8 cellular contexts compared by ENCODE assay signal in the genomic region with DNA sequence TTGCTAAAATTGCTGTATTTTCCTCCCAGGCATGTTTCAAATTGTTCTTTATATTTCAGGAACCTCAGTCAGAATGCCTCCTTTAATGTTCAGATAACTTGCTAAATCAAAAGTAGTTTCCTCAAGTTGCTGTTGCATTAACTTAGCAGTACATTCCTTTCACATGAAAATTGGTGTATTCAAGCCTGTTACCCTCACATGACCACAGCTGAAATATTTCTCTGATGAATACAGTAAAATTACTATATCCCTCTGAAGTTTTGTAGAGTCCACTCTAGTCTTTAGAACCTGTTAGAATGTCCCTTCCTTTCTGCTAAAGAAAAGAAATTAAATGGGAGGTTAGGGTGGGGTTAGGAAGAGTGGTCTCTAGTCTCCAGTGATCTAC. TPM values are rescaled to one million over a fixed set of nuclear protein-coding genes. Genes with fewer than 3 reads are reported as not detected.
A peak's percentile ranks its signal among the peaks of the same experiment; 100 is the strongest.
DNase-seq lines count a peak whose midpoint lies in the region; ATAC-seq and TF ChIP-seq lines count a peak whose summit lies in the region.

No MANE protein-coding gene starts in this region.

- no peak for TF ChIP-seq CTCF in endodermal cell (conservative IDR thresholded peaks at IDR 0.05)

- H3K27me3 ChIP-seq in endodermal cell (ENCODE audit: control insufficient read depth, insufficient read depth, low read length, poor library complexity, severe bottlenecking) = no peaks in the 10 kb centered on the region

- H3K27ac Mint-ChIP-seq in stimulated activated naive CD8-positive, alpha-beta T cell treated with anti-CD3 and anti-CD28 coated beads, Interleukin-15, amount 100 ng/mL, for 72 hours = peak overlapping the region; percentile 40 to 44
- no peak overlapping the region for H3K27ac Mint-ChIP-seq in endodermal cell

- no peak overlapping the region for H3K9ac ChIP-seq in endodermal cell (ENCODE audit: extremely low read depth, low read length, poor library complexity, severe bottlenecking)

- H3K4me3 Mint-ChIP-seq in activated T-cell treated with anti-CD3 and anti-CD28 coated beads, Interleukin-2, amount 50 U/mL, for 4 hours = peak overlapping the region; percentile 57
- H3K4me3 Mint-ChIP-seq in stimulated activated naive CD8-positive, alpha-beta T cell treated with anti-CD3 and anti-CD28 coated beads, Interleukin-15, amount 100 ng/mL, for 72 hours = peak overlapping the region; percentile 71 to 77
- H3K4me3 Mint-ChIP-seq in endodermal cell = no peak overlapping the region

- no peak overlapping the region for H3K27ac ChIP-seq in endodermal cell (ENCODE audit: low read depth, low read length)

- H3K9me3 Mint-ChIP-seq in activated T-cell treated with anti-CD3 and anti-CD28 coated beads, Interleukin-2, amount 50 U/mL, for 4 hours = peaks cover 9% of the 10 kb centered on the region
- H3K9me3 Mint-ChIP-seq in stimulated activated naive CD8-positive, alpha-beta T cell treated with anti-CD3 and anti-CD28 coated beads, Interleukin-15, amount 100 ng/mL, for 72 hours = peaks cover 14 to 19% of the 10 kb centered on the region in 2 donors
- H3K9me3 Mint-ChIP-seq in endodermal cell = peaks cover 22% of the 10 kb centered on the region

- H3K4me1 Mint-ChIP-seq in activated T-cell treated with anti-CD3 and anti-CD28 coated beads, Interleukin-2, amount 50 U/mL, for 4 hours (ENCODE audit: low read depth) = peaks cover 53% of the 10 kb centered on the region
- peaks cover 49% of the 10 kb centered on the region for H3K4me1 Mint-ChIP-seq in stimulated activated naive CD8-positive, alpha-beta T cell treated with anti-CD3 and anti-CD28 coated beads, Interleukin-15, amount 100 ng/mL, for 72 hours
- no peaks in the 10 kb centered on the region for H3K4me1 Mint-ChIP-seq in endodermal cell

- no peaks in the 10 kb centered on the region for H3K27me3 Mint-ChIP-seq in activated T-cell treated with anti-CD3 and anti-CD28 coated beads, Interleukin-2, amount 50 U/mL, for 4 hours (ENCODE audit: low read depth)
- no peaks in the 10 kb centered on the region for H3K27me3 Mint-ChIP-seq in stimulated activated naive CD8-positive, alpha-beta T cell treated with anti-CD3 and anti-CD28 coated beads, Interleukin-15, amount 100 ng/mL, for 72 hours
- H3K27me3 Mint-ChIP-seq in endodermal cell (ENCODE audit: insufficient read depth) = no peaks in the 10 kb centered on the region

- no peak overlapping the region for H3K4me3 ChIP-seq in endodermal cell (ENCODE audit: low read length)

- no peaks in the 10 kb centered on the region for H3K36me3 Mint-ChIP-seq in activated T-cell treated with anti-CD3 and anti-CD28 coated beads, Interleukin-2, amount 50 U/mL, for 4 hours (ENCODE audit: insufficient read depth)
- H3K36me3 Mint-ChIP-seq in endodermal cell (ENCODE audit: low read depth) = peaks cover 4% of the 10 kb centered on the region

- no peaks in the 10 kb centered on the region for H3K36me3 ChIP-seq in endodermal cell (ENCODE audit: control insufficient read depth, insufficient read depth, low read length)

- DNase-seq in activated T-cell treated with anti-CD3 and anti-CD28 coated beads, Interleukin-2, amount 50 U/mL, for 4 hours = no peak
- DNase-seq in activated T-cell treated with anti-CD3 and anti-CD28 coated beads for 4 hours (no peak), NCI-H226 (peak; percentile 79), epidermal melanocyte (ENCODE audit: insufficient read length, low spot score) (peak; percentile 52), endodermal cell (no peak), amniotic stem cell (lab: John Stamatoyannopoulos, UW) (no peak), NCI-H2081 (lab: John Stamatoyannopoulos, UW) (no peak)
- DNase-seq in stimulated activated naive CD8-positive, alpha-beta T cell treated with anti-CD3 and anti-CD28 coated beads, Interleukin-15, amount 100 ng/mL, for 72 hours = no peak

- peak in 1 of 2 donors; percentile 15 for ATAC-seq in activated T-cell treated with anti-CD3 and anti-CD28 coated beads, Interleukin-2, amount 50 U/mL, for 4 hours
- no peak for ATAC-seq in stimulated activated naive CD8-positive, alpha-beta T cell treated with anti-CD3 and anti-CD28 coated beads, Interleukin-15, amount 100 ng/mL, for 72 hours

- no peaks in the 10 kb centered on the region for H3K4me1 ChIP-seq in endodermal cell (ENCODE audit: control insufficient read depth, insufficient read depth, low read length)

- peaks cover 24% of the 10 kb centered on the region for H3K9me3 ChIP-seq in endodermal cell (ENCODE audit: control insufficient read depth, low read length)

RNA-seq across cellular contexts. Expression of gene C1GALT1, which starts 24.5 kb away (rescaled TPM):
- 10 to 100 TPM; 39.7 to 42.0 (median 40.4) TPM for total RNA-seq in activated T-cell treated with anti-CD3 and anti-CD28 coated beads, Interleukin-2, amount 50 U/mL, for 4 hours
- total RNA-seq in endodermal cell = 100 to 1,000 TPM in 1 of 2 donors, 10 to 100 TPM in 1; 65.7 to 132 TPM
- 38.2 TPM for polyA plus RNA-seq in endodermal cell (2013, experiment 1 of 2)
- polyA plus RNA-seq in endodermal cell (2013, experiment 2 of 2) = 48.4 TPM

Comparison
In these comparisons a context has a peak if more than half of its experiments do, and no peak if none do; other contexts are left out.
1. DNase-seq: peak in NCI-H226 (single experiment) and epidermal melanocyte (single experiment); none in activated T-cell treated with anti-CD3 and anti-CD28 coated beads, Interleukin-2, amount 50 U/mL, for 4 hours (single experiment), activated T-cell treated with anti-CD3 and anti-CD28 coated beads for 4 hours (single experiment), stimulated activated naive CD8-positive, alpha-beta T cell treated with anti-CD3 and anti-CD28 coated beads, Interleukin-15, amount 100 ng/mL, for 72 hours (0 of 2), endodermal cell (single experiment), amniotic stem cell (single experiment) and NCI-H2081 (0 of 2).